1 cellular context compared by ENCODE assay signal in the genomic region with DNA sequence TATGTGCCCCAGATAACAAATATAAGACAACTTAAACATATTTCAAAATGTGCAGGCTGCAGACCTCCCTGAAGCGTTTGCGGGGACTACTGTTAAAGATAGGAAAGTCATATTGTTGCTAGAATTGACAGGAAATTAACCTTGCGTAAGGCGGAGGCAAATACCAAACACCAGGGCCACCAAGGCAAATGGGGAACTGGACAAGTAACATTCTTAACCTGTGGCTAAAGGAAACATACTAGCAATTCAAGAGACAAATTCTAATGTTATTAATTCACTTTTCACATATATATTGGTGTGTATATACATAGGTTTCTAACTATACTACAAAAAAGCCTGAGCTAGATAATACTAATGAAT.
TF ChIP-seq lines count a peak whose summit lies in the region.

No MANE protein-coding gene starts in this region.

TF ChIP-seq in H1, 55 proteins besides CTCF, POLR2A, EP300 and RAD21:
- TF ChIP-seq, protein P1, sequence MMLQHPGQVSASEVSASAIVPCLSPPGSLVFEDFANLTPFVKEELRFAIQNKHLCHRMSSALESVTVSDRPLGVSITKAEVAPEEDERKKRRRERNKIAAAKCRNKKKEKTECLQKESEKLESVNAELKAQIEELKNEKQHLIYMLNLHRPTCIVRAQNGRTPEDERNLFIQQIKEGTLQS (IDR thresholded peaks at IDR 0.05; ENCODE audit: insufficient read depth, low read depth, low read length), result 0 out of 2 replicates have a peak, but pooled peaks have one; percentile 7
- no peak for TF ChIP-seq CBX8 (IDR thresholded peaks at IDR 0.05; ENCODE audit: borderline replicate concordance, low read depth, low read length)
TF ChIP-seq in H1: peak in this region for 1.
